In genomic region chr2:119134775-119135174, GRCh38 we compare ENCODE assay signal across 3 cellular contexts.
TF ChIP-seq lines count a peak whose summit lies in the region.

No MANE protein-coding gene starts in this region.

TF ChIP-seq in GM23338, 12 proteins besides CTCF, POLR2A, EP300 and RAD21 (continues in another document):
- TF ChIP-seq ETS1 (IDR thresholded peaks at IDR 0.05) = no peak
- TF ChIP-seq EZH2 (IDR thresholded peaks at IDR 0.05; ENCODE audit: low read depth, unreplicated experiment) = no peak
- TF ChIP-seq REST (IDR thresholded peaks at IDR 0.05; ENCODE audit: unreplicated experiment) = peak; percentile 62

TF ChIP-seq in HCT116, 20 proteins besides CTCF, POLR2A, EP300 and RAD21 (continued from another document):
- TF ChIP-seq TCF7L2 (IDR thresholded peaks at IDR 0.05; ENCODE audit: borderline replicate concordance, extremely low read depth, insufficient read depth, insufficient read length) (no peak), REST (IDR thresholded peaks at IDR 0.05; ENCODE audit: low read depth) (peak; percentile 44)

TF ChIP-seq in PFSK-1, 5 proteins besides CTCF, POLR2A, EP300 and RAD21:
- TF ChIP-seq REST (IDR thresholded peaks at IDR 0.05; ENCODE audit: insufficient read depth in 1 of 2, low read depth in 2 of 2, low read length in 2 of 2) = peak; percentile 57 to 86; a peak in 3 of 4 replicates
- TF ChIP-seq SIN3A (IDR thresholded peaks at IDR 0.05; ENCODE audit: borderline replicate concordance, insufficient read depth, low read length) = no peak
TF ChIP-seq in PFSK-1: peak in this region for 1.
